ENCODE assay signal across 9 cellular contexts in the genomic region with DNA sequence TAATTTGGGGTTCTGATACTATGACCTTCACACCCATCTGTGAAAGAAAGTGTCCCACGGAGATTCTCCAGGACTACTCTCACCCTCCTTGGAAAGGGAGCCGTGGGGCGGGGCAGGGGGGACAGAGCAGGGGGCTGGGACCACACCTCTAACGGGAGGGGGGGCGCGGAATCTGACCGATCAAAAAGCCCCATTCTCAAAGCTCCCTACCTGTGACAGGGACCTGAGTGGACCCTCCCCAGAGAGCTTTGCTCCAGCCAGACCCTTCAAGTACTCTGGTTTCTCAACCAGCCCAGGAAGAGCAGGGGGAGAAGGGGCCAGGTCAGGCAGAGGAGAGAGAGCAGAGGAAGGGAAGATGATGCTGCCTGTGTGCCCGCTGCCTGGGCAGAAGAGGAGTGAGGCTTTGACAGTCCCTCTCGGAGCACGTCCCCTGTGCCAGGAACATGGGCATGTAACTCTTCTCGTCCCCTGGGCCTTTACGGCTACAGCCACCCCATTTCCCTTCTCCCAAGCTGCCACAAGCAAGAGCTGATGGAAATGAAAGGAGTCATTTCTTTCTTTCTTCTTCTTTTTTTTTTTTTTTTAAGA. TPM values are rescaled to one million over a fixed set of nuclear protein-coding genes. Genes with fewer than 3 reads are reported as not detected.
DNase-seq lines count a peak whose midpoint lies in the region; ATAC-seq and TF ChIP-seq lines count a peak whose summit lies in the region.
"Had no signal": no experiment of that assay in that cellular context is flagged by ENCODE, and none has a peak within 500 bp of the region (broad histone marks: within the 10 kb centered on the region; RNA-seq: fewer than 3 reads in every experiment).

No MANE protein-coding gene starts in this region.

- H3K4me1 ChIP-seq in liver (ENCODE audit: control insufficient read depth in 4 of 4, insufficient read depth in 4 of 4, low read length in 3 of 4) (peaks cover 11 to 40% (median 28%) of the 10 kb centered on the region in 4 donors), testis (peaks cover 30% of the 10 kb centered on the region)

- no peak for TF ChIP-seq RAD21 in liver (IDR thresholded peaks at IDR 0.05)

- H3K9ac ChIP-seq in liver (ENCODE audit: low read depth in 1 of 2, low read length in 2 of 2), result peak overlapping the region; percentile 79 to 89

- DNase-seq in activated T-cell treated with anti-CD3 and anti-CD28 coated beads, Interleukin-2, amount 50 U/mL, for 24 hours, result peak; percentile 45
- no peak for DNase-seq in activated T-cell treated with anti-CD3 and anti-CD28 coated beads for 4 hours
- DNase-seq in activated T-cell treated with anti-CD3 and anti-CD28 coated beads, Interleukin-2, amount 50 U/mL, for 72 hours, result peak in 1 of 2 donors; percentile 24
- DNase-seq in testis, result no peak
- no peak for DNase-seq in nephron progenitor cell
- no peak for DNase-seq in amniotic stem cell (lab: John Stamatoyannopoulos, UW)
- DNase-seq in GF-D8 (lab: John Stamatoyannopoulos, UW), result no peak
- DNase-seq: NCI-H187 had no signal

- TF ChIP-seq POLR2A in testis (IDR thresholded peaks at IDR 0.05), result no peak

- TF ChIP-seq CTCF in liver (IDR thresholded peaks at IDR 0.05; ENCODE audit: low read depth, low read length, missing input control) (no peak), testis (IDR thresholded peaks at IDR 0.05) (no peak), nephron progenitor cell (IDR thresholded peaks at IDR 0.05) (no peak)

- H3K36me3 ChIP-seq in liver (ENCODE audit: control insufficient read depth in 4 of 4, insufficient read depth in 3 of 4, low read depth in 1 of 4, low read length in 3 of 4) (peaks cover 5 to 27% (median 24%) of the 10 kb centered on the region in 4 donors), testis (ENCODE audit: low read depth, missing control alignments) (no peaks in the 10 kb centered on the region)

- peaks cover 58% of the 10 kb centered on the region for H3K4me1 Mint-ChIP-seq in activated T-cell treated with anti-CD3 and anti-CD28 coated beads, Interleukin-2, amount 50 U/mL, for 24 hours (ENCODE audit: low read depth)
- H3K4me1 Mint-ChIP-seq in activated T-cell treated with anti-CD3 and anti-CD28 coated beads, Interleukin-2, amount 50 U/mL, for 72 hours (ENCODE audit: low read depth), result peaks cover 60% of the 10 kb centered on the region
- peaks cover 25% of the 10 kb centered on the region for H3K4me1 Mint-ChIP-seq in nephron progenitor cell

- intact Hi-C loops in testis (cut with DNase I; ENCODE audit: low total_unique reads), result no loop called here

- H3K27me3 ChIP-seq in liver (ENCODE audit: control insufficient read depth in 4 of 4, insufficient read depth in 4 of 4, low read length in 3 of 4), result no peaks in the 10 kb centered on the region
- no peaks in the 10 kb centered on the region for H3K27me3 ChIP-seq in testis

- no peaks in the 10 kb centered on the region for H3K9me3 ChIP-seq in liver (ENCODE audit: control insufficient read depth in 4 of 4, low read length in 3 of 4)
- no peaks in the 10 kb centered on the region for H3K9me3 ChIP-seq in testis

- H3K4me3 ChIP-seq in liver (ENCODE audit: low read depth in 1 of 3, low read length in 3 of 3) (peak overlapping the region; percentile 60 to 95 (median 88)), testis (peak overlapping the region; percentile 43 to 66)

- no peaks in the 10 kb centered on the region for H3K9me3 Mint-ChIP-seq in activated T-cell treated with anti-CD3 and anti-CD28 coated beads, Interleukin-2, amount 50 U/mL, for 24 hours
- H3K9me3 Mint-ChIP-seq in activated T-cell treated with anti-CD3 and anti-CD28 coated beads, Interleukin-2, amount 50 U/mL, for 72 hours, result no peaks in the 10 kb centered on the region
- no peaks in the 10 kb centered on the region for H3K9me3 Mint-ChIP-seq in nephron progenitor cell

- H3K27me3 Mint-ChIP-seq in activated T-cell treated with anti-CD3 and anti-CD28 coated beads, Interleukin-2, amount 50 U/mL, for 24 hours, result no peaks in the 10 kb centered on the region
- H3K27me3 Mint-ChIP-seq in activated T-cell treated with anti-CD3 and anti-CD28 coated beads, Interleukin-2, amount 50 U/mL, for 72 hours (ENCODE audit: low read depth), result no peaks in the 10 kb centered on the region
- peaks cover 34% of the 10 kb centered on the region for H3K27me3 Mint-ChIP-seq in nephron progenitor cell (ENCODE audit: low read depth, poor library complexity)

- 30% methylated on average over 12 of the region's 12 CpGs for WGBS in liver
- 53 to 54% methylated on average over 12 of the region's 12 CpGs for WGBS in testis, 2 donors

- peak; percentile 28 to 29 for ATAC-seq in activated T-cell treated with anti-CD3 and anti-CD28 coated beads, Interleukin-2, amount 50 U/mL, for 72 hours (replicated peaks in 1 of 2)

- peak overlapping the region; percentile 91 for H3K27ac Mint-ChIP-seq in activated T-cell treated with anti-CD3 and anti-CD28 coated beads, Interleukin-2, amount 50 U/mL, for 24 hours
- peak overlapping the region; percentile 77 for H3K27ac Mint-ChIP-seq in activated T-cell treated with anti-CD3 and anti-CD28 coated beads, Interleukin-2, amount 50 U/mL, for 72 hours
- H3K27ac Mint-ChIP-seq in nephron progenitor cell, result no peak overlapping the region

- H3K36me3 Mint-ChIP-seq in activated T-cell treated with anti-CD3 and anti-CD28 coated beads, Interleukin-2, amount 50 U/mL, for 24 hours (ENCODE audit: low read depth), result peaks cover 33% of the 10 kb centered on the region
- peaks cover 4 to 5% of the 10 kb centered on the region in 2 donors for H3K36me3 Mint-ChIP-seq in activated T-cell treated with anti-CD3 and anti-CD28 coated beads, Interleukin-2, amount 50 U/mL, for 72 hours (ENCODE audit: insufficient read depth in 2 of 2)
- no peaks in the 10 kb centered on the region for H3K36me3 Mint-ChIP-seq in nephron progenitor cell (ENCODE audit: low read depth)

- H3K27ac ChIP-seq in liver (ENCODE audit: low read depth in 1 of 2, low read length in 2 of 2) (peak overlapping the region; percentile 92 to 97), testis (peak overlapping the region; percentile 87 to 91)

- peak overlapping the region; percentile 83 for H3K4me3 Mint-ChIP-seq in activated T-cell treated with anti-CD3 and anti-CD28 coated beads, Interleukin-2, amount 50 U/mL, for 24 hours
- peak overlapping the region; percentile 85 to 88 for H3K4me3 Mint-ChIP-seq in activated T-cell treated with anti-CD3 and anti-CD28 coated beads, Interleukin-2, amount 50 U/mL, for 72 hours
- H3K4me3 Mint-ChIP-seq in nephron progenitor cell, result no peak overlapping the region

TF ChIP-seq in liver, 16 proteins besides CTCF, POLR2A, EP300 and RAD21:
- TF ChIP-seq FOXA2 (IDR thresholded peaks at IDR 0.05) (no peak), FOXA1 (IDR thresholded peaks at IDR 0.05) (no peak), YY1 (IDR thresholded peaks at IDR 0.05) (no peak), HNF4G (IDR thresholded peaks at IDR 0.05) (no peak)
- TF ChIP-seq, protein P1, sequence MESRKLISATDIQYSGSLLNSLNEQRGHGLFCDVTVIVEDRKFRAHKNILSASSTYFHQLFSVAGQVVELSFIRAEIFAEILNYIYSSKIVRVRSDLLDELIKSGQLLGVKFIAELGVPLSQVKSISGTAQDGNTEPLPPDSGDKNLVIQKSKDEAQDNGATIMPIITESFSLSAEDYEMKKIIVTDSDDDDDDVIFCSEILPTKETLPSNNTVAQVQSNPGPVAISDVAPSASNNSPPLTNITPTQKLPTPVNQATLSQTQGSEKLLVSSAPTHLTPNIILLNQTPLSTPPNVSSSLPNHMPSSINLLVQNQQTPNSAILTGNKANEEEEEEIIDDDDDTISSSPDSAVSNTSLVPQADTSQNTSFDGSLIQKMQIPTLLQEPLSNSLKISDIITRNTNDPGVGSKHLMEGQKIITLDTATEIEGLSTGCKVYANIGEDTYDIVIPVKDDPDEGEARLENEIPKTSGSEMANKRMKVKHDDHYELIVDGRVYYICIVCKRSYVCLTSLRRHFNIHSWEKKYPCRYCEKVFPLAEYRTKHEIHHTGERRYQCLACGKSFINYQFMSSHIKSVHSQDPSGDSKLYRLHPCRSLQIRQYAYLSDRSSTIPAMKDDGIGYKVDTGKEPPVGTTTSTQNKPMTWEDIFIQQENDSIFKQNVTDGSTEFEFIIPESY (IDR thresholded peaks at IDR 0.05), result no peak
TF ChIP-seq in liver: peak in this region for 0.

RNA-seq across cellular contexts. Expression of a gene that starts 0.7 kb away (rescaled TPM):
- total RNA-seq in activated T-cell treated with anti-CD3 and anti-CD28 coated beads, Interleukin-2, amount 50 U/mL, for 72 hours, result 10 to 100 TPM; 19.1 to 31.1 TPM
- 10 to 100 TPM in 1 of 2 donors, 1 to 10 TPM in 1; 6.7 to 33.9 TPM for total RNA-seq in liver
- 10 to 100 TPM; 18.3 to 20.2 TPM for polyA plus RNA-seq in liver
- total RNA-seq in testis, result 10 to 100 TPM; 26.8 to 39.6 TPM
- polyA plus RNA-seq in testis (ENCODE audit: insufficient read depth, low read depth, low replicate concordance), result 10.4 TPM

RNA-seq across cellular contexts. Expression of a gene that starts 19.5 kb away (rescaled TPM):
- 1 to 10 TPM in 1 of 2 donors, not detected in 1; 1.0 TPM for total RNA-seq in activated T-cell treated with anti-CD3 and anti-CD28 coated beads, Interleukin-2, amount 50 U/mL, for 72 hours
- total RNA-seq in liver, result under 1 TPM; 0.05 to 0.67 TPM
- under 1 TPM; 0.12 to 0.28 TPM for polyA plus RNA-seq in liver
- 10 to 100 TPM; 19.9 to 46.9 TPM for total RNA-seq in testis
- 62.0 TPM for polyA plus RNA-seq in testis (ENCODE audit: insufficient read depth, low read depth, low replicate concordance)

RNA-seq across cellular contexts. Expression of a gene that starts 43.4 kb away (rescaled TPM):
- under 1 TPM in 1 of 2 donors, not detected in 1; 0.22 TPM for total RNA-seq in activated T-cell treated with anti-CD3 and anti-CD28 coated beads, Interleukin-2, amount 50 U/mL, for 72 hours
- total RNA-seq in liver, result 100 to 1,000 TPM in 1 of 2 donors, 10 to 100 TPM in 1; 88.4 to 399 TPM
- polyA plus RNA-seq in liver, result 100 to 1,000 TPM; 159 to 329 TPM
- 1 to 10 TPM; 3.1 to 3.3 TPM for total RNA-seq in testis
- 13.0 TPM for polyA plus RNA-seq in testis (ENCODE audit: insufficient read depth, low read depth, low replicate concordance)

Comparison
In these comparisons a context has a peak if more than half of its experiments do, and no peak if none do; other contexts are left out.
1. RNA of a gene that starts 19.5 kb away (total RNA-seq): 19.9 to 46.9 TPM in testis; 1.0 TPM in activated T-cell treated with anti-CD3 and anti-CD28 coated beads, Interleukin-2, amount 50 U/mL, for 72 hours and 0.05 to 0.67 TPM in liver; every median in the first group is over 10 times any median in the second.
2. RNA of a gene that starts 43.4 kb away (total RNA-seq): 88.4 to 399 TPM in liver; 3.1 to 3.3 TPM in testis and 0.22 TPM in activated T-cell treated with anti-CD3 and anti-CD28 coated beads, Interleukin-2, amount 50 U/mL, for 72 hours; every median in the first group is over 10 times any median in the second.